ENCODE assay signal across 25 cellular contexts in the genomic region with DNA sequence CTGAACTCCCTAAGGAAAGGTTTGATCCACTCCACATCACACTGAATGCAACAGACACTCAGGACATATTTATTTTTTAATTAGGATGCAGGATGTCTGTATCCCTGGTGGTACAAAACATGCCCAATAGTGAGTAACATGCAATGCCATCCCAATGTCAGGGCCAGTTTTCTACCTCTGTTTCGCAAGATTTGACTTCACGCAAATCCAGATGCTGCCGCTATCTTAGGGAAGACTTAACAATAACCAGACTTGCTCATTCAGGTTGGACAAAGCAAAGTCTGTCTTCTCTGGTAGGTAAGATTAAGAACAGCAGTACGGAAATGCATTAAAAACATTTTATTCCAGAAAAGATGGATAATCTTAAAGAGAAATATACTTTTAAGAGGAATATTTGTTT.
DNase-seq lines count a peak whose midpoint lies in the region; ATAC-seq, FAIRE-seq and TF ChIP-seq lines count a peak whose summit lies in the region.
"Had no signal": no experiment of that assay in that cellular context is flagged by ENCODE, and none has a peak within 500 bp of the region (broad histone marks: within the 10 kb centered on the region; RNA-seq: fewer than 3 reads in every experiment).

No MANE protein-coding gene starts in this region.

- DNase-seq in HepG2 (ENCODE audit: low spot score) (no peak), right lobe of liver (no peak), amniotic epithelial cell (ENCODE audit: low read depth) (peak; percentile 72)
- DNase-seq in effector CD8-positive, alpha-beta T cell (lab: John Stamatoyannopoulos, UW): no peak
- DNase-seq: 8988T; ACHN; BE2C; C1 segment of cervical spinal cord; CD4-positive, alpha-beta memory T cell; CD4-positive, CD25-positive, alpha-beta regulatory T cell; CD8-positive, alpha-beta memory T cell; COR-L47; DMS 273 treated with DMSO at 0.1 percent for 48 hours; DMS153; DMS53; DMS79; DND-41; EL; GDM1 had no signal

- intact Hi-C loops in HepG2 (cut with micrococcal nuclease; ENCODE audit: unreplicated experiment) (no loop called here), right lobe of liver (cut with DNase I) (no loop called here)

- POLR2A ChIA-PET in HepG2 (lab: Yijun Ruan, JAX): no interaction called here

- H3K4me1 ChIP-seq in HepG2 (ENCODE audit: insufficient read depth, low read length) (no peaks in the 10 kb centered on the region), right lobe of liver (no peaks in the 10 kb centered on the region)
- H3K4me1 ChIP-seq: BE2C, BLaER1 had no signal

- H3K4me3 ChIP-seq in HepG2 (replicated peaks in 1 of 3; ENCODE audit: insufficient read depth in 1 of 3, low read depth in 2 of 3, low read length in 3 of 3): no peak overlapping the region
- no peak overlapping the region for H3K4me3 ChIP-seq in right lobe of liver
- H3K4me3 ChIP-seq: BLaER1, GM12878 had no signal

- in situ Hi-C loops in HepG2 (cut with HindIII; ENCODE audit: extremely low pct_ligation_motif_present, low pct_unique_long_range_greater_than_20kb): loop anchor here (25.0 kb wide), 1 partner anchor 598 kb away; no protein-coding TSS in a partner anchor

- no peak for TF ChIP-seq EP300 in HepG2 (IDR thresholded peaks at IDR 0.05; ENCODE audit: low read depth in 2 of 2, low read length in 2 of 2)
- TF ChIP-seq EP300 in HepG2 (CRISPR knock-in tag; IDR thresholded peaks at IDR 0.05; ENCODE audit: borderline replicate concordance): no peak

- H3K9ac ChIP-seq in HepG2 (ENCODE audit: insufficient read depth, low read depth, low read length): no peak overlapping the region
- H3K9ac ChIP-seq: BLaER1 had no signal

- H2AFZ ChIP-seq in HepG2 (ENCODE audit: low read length): no peak overlapping the region

- H3K9me3 ChIP-seq in HepG2 (ENCODE audit: low read length): no peaks in the 10 kb centered on the region
- H3K9me3 ChIP-seq in right lobe of liver: no peaks in the 10 kb centered on the region
- H3K9me3 ChIP-seq: BE2C, BLaER1 had no signal

- TF ChIP-seq CTCF in HepG2 (CRISPR knock-in tag; IDR thresholded peaks at IDR 0.05): no peak
- TF ChIP-seq CTCF in right lobe of liver (IDR thresholded peaks at IDR 0.05): no peak

- H3K79me2 ChIP-seq in HepG2 (ENCODE audit: insufficient read depth, low read length): no peaks in the 10 kb centered on the region

- CTCF ChIA-PET in HepG2 (lab: Yijun Ruan, JAX; ENCODE audit: low intra/inter-chr PET ratio, low total read pairs): no interaction called here

- no peaks in the 10 kb centered on the region for H4K20me1 ChIP-seq in HepG2 (ENCODE audit: insufficient read depth, low read length)

- H3K4me2 ChIP-seq in HepG2 (ENCODE audit: low read depth, low read length): no peak overlapping the region
- H3K4me2 ChIP-seq: BLaER1 had no signal

- TF ChIP-seq POLR2A in HepG2 (IDR thresholded peaks at IDR 0.05; ENCODE audit: insufficient read depth in 1 of 2, low read depth in 2 of 2, low read length in 2 of 2) (no peak), right lobe of liver (IDR thresholded peaks at IDR 0.05) (no peak)

- H3K27ac ChIP-seq in HepG2 (ENCODE audit: extremely low read length, insufficient read depth, low read length) (no peak overlapping the region), right lobe of liver (no peak overlapping the region)
- H3K27ac ChIP-seq: BLaER1 had no signal

- FAIRE-seq in HepG2 (lab: Jason Lieb, UNC): no peak
- FAIRE-seq: A204.1, GM12878, GM12892, GM18507 had no signal

- 98% methylated on average over 4 of the region's 4 CpGs for WGBS in HepG2 (ENCODE audit: low lambda C conversion rate)
- 96% methylated on average over 4 of the region's 4 CpGs for WGBS in right lobe of liver (ENCODE audit: insufficient coverage, low coverage, low lambda C conversion rate, missing lambda C conversion rate)

- H3K36me3 ChIP-seq in HepG2 (replicated peaks in 1 of 2; ENCODE audit: control insufficient read depth in 1 of 2, insufficient read depth in 2 of 2, low read length in 2 of 2) (peaks cover 0 to 1% of the 10 kb centered on the region in 2 experiments; a peak in 1 of 5 replicates), right lobe of liver (peaks cover 0 to 4% (median 0%) of the 10 kb centered on the region in 4 donors)
- H3K36me3 ChIP-seq: BE2C had no signal

- TF ChIP-seq RAD21 in HepG2 (CRISPR knock-in tag; IDR thresholded peaks at IDR 0.05): no peak

- ATAC-seq in HepG2 (no peak), right lobe of liver (no peak), GM21447 (IDR thresholded peaks at IDR 0.05; ENCODE audit: unreplicated experiment) (no peak)
- ATAC-seq: GM12878 had no signal

- no TSS peak for BruUV-seq in HepG2 (replicated peaks; lab: Mats Ljungman, UMichigan)

- no peaks in the 10 kb centered on the region for H3K27me3 ChIP-seq in HepG2 (ENCODE audit: control insufficient read depth in 1 of 2, insufficient read depth in 2 of 2, low read length in 2 of 2)
- H3K27me3 ChIP-seq in right lobe of liver: no peaks in the 10 kb centered on the region
- H3K27me3 ChIP-seq: BE2C, BLaER1 had no signal

TF ChIP-seq in HepG2, 621 proteins besides CTCF, POLR2A, EP300 and RAD21:
- TF ChIP-seq ZNF337 (CRISPR knock-in tag; IDR thresholded peaks at IDR 0.05; ENCODE audit: borderline replicate concordance, low read depth): no peak
- TF ChIP-seq ZNF552 (CRISPR knock-in tag; IDR thresholded peaks at IDR 0.05; ENCODE audit: borderline replicate concordance): no peak
- TF ChIP-seq CEBPG (CRISPR knock-in tag; IDR thresholded peaks at IDR 0.05): 0 out of 2 replicates have a peak, but pooled peaks have one; percentile 14
- no peak for TF ChIP-seq ZNF530 (CRISPR knock-in tag; IDR thresholded peaks at IDR 0.05; ENCODE audit: low read depth)
